ENCODE assay signal across 1 cellular context in genomic region chr1:27544818-27545612, GRCh38.
TF ChIP-seq lines count a peak whose summit lies in the region.

No MANE protein-coding gene starts in this region.

TF ChIP-seq in HCT116, 20 proteins besides CTCF, POLR2A, EP300 and RAD21 (continued from another document):
- TF ChIP-seq REST (IDR thresholded peaks at IDR 0.05; ENCODE audit: low read depth) (no peak), POLR2AphosphoS5 (IDR thresholded peaks at IDR 0.05; ENCODE audit: low read depth, low read length) (no peak), JUND (IDR thresholded peaks at IDR 0.05) (no peak), TCF7L2 (IDR thresholded peaks at IDR 0.05; ENCODE audit: borderline replicate concordance, extremely low read depth, insufficient read depth, insufficient read length) (no peak), ELF1 (IDR thresholded peaks at IDR 0.05; ENCODE audit: borderline replicate concordance, low read depth) (no peak), EZH2 (IDR thresholded peaks at IDR 0.05) (no peak), SIN3A (IDR thresholded peaks at IDR 0.05; ENCODE audit: low read depth) (no peak), CBX3 (IDR thresholded peaks at IDR 0.05; ENCODE audit: low read depth) (no peak)
